In the genomic region with DNA sequence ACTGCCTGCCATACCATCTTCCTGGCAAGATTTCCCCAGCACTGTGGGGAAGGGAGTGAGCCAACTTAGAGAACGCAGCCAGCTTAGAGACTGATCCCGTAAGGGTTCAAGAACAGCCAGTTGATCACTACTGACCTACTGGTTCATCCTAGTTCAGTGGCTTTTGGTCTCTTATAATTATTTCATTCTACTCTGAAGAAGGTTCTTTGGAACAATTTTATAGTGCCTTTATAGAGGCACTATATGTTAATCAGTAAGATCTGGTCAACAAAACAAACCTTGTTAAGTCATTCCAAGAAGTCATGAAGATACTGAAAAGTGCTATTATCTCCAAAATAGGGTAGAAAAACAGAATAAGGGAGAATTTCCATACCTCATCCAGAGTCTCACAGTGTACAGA, we compare ENCODE assay signal across 4 cellular contexts. TPM values are rescaled to one million over a fixed set of nuclear protein-coding genes. Genes with fewer than 3 reads are reported as not detected.
"Had no signal": no experiment of that assay in that cellular context is flagged by ENCODE, and none has a peak within 500 bp of the region (broad histone marks: within the 10 kb centered on the region; RNA-seq: fewer than 3 reads in every experiment).

No MANE protein-coding gene starts in this region.

- ATAC-seq: GM12878 had no signal

- H3K4me3 ChIP-seq: GM12878 had no signal

- DNase-seq: GDM1, GF-D8 had no signal

RNA-seq across cellular contexts. Expression of a gene that starts 33.2 kb away (rescaled TPM):
- total RNA-seq: G401, GM12878 had no signal
